10 cellular contexts compared by ENCODE assay signal in genomic region chr5:1380910-1381309, GRCh38. TPM values are rescaled to one million over a fixed set of nuclear protein-coding genes. Genes with fewer than 3 reads are reported as not detected.
A peak's percentile ranks its signal among the peaks of the same experiment; 100 is the strongest.
DNase-seq lines count a peak whose midpoint lies in the region; ATAC-seq and TF ChIP-seq lines count a peak whose summit lies in the region.
"Had no signal": no experiment of that assay in that cellular context is flagged by ENCODE, and none has a peak within 500 bp of the region (broad histone marks: within the 10 kb centered on the region; RNA-seq: fewer than 3 reads in every experiment).

No MANE protein-coding gene starts in this region.

- H3K4me3 ChIP-seq in DOHH2 (ENCODE audit: low read length) (no peak overlapping the region), gastrocnemius medialis (peak overlapping the region in 3 of 4 donors; percentile 1 to 36 (median 24)), PC-3 (ENCODE audit: low read length) (no peak overlapping the region)
- H3K4me3 ChIP-seq: ovary had no signal

- peaks cover 5% of the 10 kb centered on the region for H3F3A ChIP-seq in DOHH2 (ENCODE audit: control insufficient read depth, insufficient read depth)
- no peaks in the 10 kb centered on the region for H3F3A ChIP-seq in PC-3 (ENCODE audit: low read length, unreplicated experiment)

- no peaks in the 10 kb centered on the region for H3K36me3 ChIP-seq in DOHH2 (ENCODE audit: control insufficient read depth, low read length)
- no peaks in the 10 kb centered on the region for H3K36me3 ChIP-seq in gastrocnemius medialis
- H3K36me3 ChIP-seq in PC-3 (ENCODE audit: low read depth, low read length): no peaks in the 10 kb centered on the region
- H3K36me3 ChIP-seq: ovary had no signal

- TF ChIP-seq CTCF in CD4-positive, alpha-beta T cell (IDR thresholded peaks at IDR 0.05): no peak
- no peak for TF ChIP-seq CTCF in DOHH2 (IDR thresholded peaks at IDR 0.05; ENCODE audit: low read depth, low read length, poor library complexity, severe bottlenecking)
- TF ChIP-seq CTCF in endothelial cell (IDR thresholded peaks at IDR 0.05; ENCODE audit: unreplicated experiment): no peak
- TF ChIP-seq CTCF in gastrocnemius medialis (IDR thresholded peaks at IDR 0.05 in 4 of 5, conservative IDR thresholded peaks at IDR 0.05 in 1 of 5): no peak
- no peak for TF ChIP-seq CTCF in PC-3 (conservative IDR thresholded peaks at IDR 0.05; ENCODE audit: low read depth, low read length)

- in situ Hi-C loops in gastrocnemius medialis (cut with MboI; ENCODE audit: low sequenced_read_pairs in 4 of 4): loop anchor here in 1 of 4 donors (25.0 kb wide), 1 partner anchor 256 kb away; no protein-coding TSS in a partner anchor

- no peaks in the 10 kb centered on the region for H3K36me3 Mint-ChIP-seq in CD4-positive, alpha-beta T cell (ENCODE audit: low read depth)
- H3K36me3 Mint-ChIP-seq in endothelial cell (ENCODE audit: low read depth, unreplicated experiment): peaks cover 3% of the 10 kb centered on the region
- H3K36me3 Mint-ChIP-seq: mesothelial cell of epicardium had no signal

- CTCF ChIA-PET in CD4-positive, alpha-beta T cell (lab: Charles Lee): interaction anchor here (1.0 to 1.7 kb wide), 7 partner anchors 11 to 264 kb away, joined by 3 to 12 read pairs (median 3); partner anchors contain the start of gene CLPTM1L
- CTCF ChIA-PET in PC-3 (lab: Charles Lee): no interaction called here

- H3K27me3 ChIP-seq in CD4-positive, alpha-beta T cell (ENCODE audit: control insufficient read depth, insufficient read depth, low read length): no peaks in the 10 kb centered on the region
- H3K27me3 ChIP-seq in DOHH2 (ENCODE audit: control insufficient read depth, low read length): no peaks in the 10 kb centered on the region
- H3K27me3 ChIP-seq in gastrocnemius medialis: peaks cover 24 to 27% (median 26%) of the 10 kb centered on the region in 3 donors
- peaks cover 8% of the 10 kb centered on the region; the same call in 1 of the 2 replicates for H3K27me3 ChIP-seq in PC-3 (ENCODE audit: low read length)
- H3K27me3 ChIP-seq: ovary had no signal

- no peaks in the 10 kb centered on the region for H4K20me1 ChIP-seq in DOHH2 (ENCODE audit: control insufficient read depth, insufficient read depth, low read depth, low read length)
- H4K20me1 ChIP-seq in PC-3 (ENCODE audit: low read length): no peaks in the 10 kb centered on the region

- H3K27ac Mint-ChIP-seq in CD4-positive, alpha-beta T cell: no peak overlapping the region
- H3K27ac Mint-ChIP-seq in endothelial cell (ENCODE audit: unreplicated experiment): peak overlapping the region; percentile 42
- H3K27ac Mint-ChIP-seq: mesothelial cell of epicardium had no signal

- intact Hi-C loops in CD4-positive, alpha-beta T cell (cut with DNase I, micrococcal nuclease): loop anchor here (1.0 to 10.0 kb wide), 5 partner anchors 86 to 486 kb away; partner anchors contain the start of genes BRD9 (in 1 of the 2) and TRIP13 (in 1 of the 2)
- intact Hi-C loops in gastrocnemius medialis (cut with DNase I; ENCODE audit: low total_unique reads) (loop anchor here (10.0 kb wide), 1 partner anchor 264 kb away; no protein-coding TSS in a partner anchor), PC-3 (cut with micrococcal nuclease) (no loop called here)

- no peaks in the 10 kb centered on the region for H3K9me3 Mint-ChIP-seq in CD4-positive, alpha-beta T cell
- no peaks in the 10 kb centered on the region for H3K9me3 Mint-ChIP-seq in endothelial cell (ENCODE audit: unreplicated experiment)
- H3K9me3 Mint-ChIP-seq: mesothelial cell of epicardium had no signal

- no peak for DNase-seq in CD4-positive, alpha-beta T cell
- DNase-seq in endothelial cell (ENCODE audit: low spot score): no peak
- DNase-seq in gastrocnemius medialis: no peak
- no peak for DNase-seq in H4 (ENCODE audit: low spot score)
- DNase-seq in PC-3: no peak
- DNase-seq: NCI-H1105 treated with DMSO at 0.1 percent for 48 hours had no signal

- H3K9ac ChIP-seq in PC-3 (ENCODE audit: low read length): no peak overlapping the region

- H3K9me3 ChIP-seq in CD4-positive, alpha-beta T cell (ENCODE audit: control insufficient read depth, low read length): no peaks in the 10 kb centered on the region
- H3K9me3 ChIP-seq in DOHH2 (ENCODE audit: control insufficient read depth, insufficient read depth, low read length) (peaks cover 14% of the 10 kb centered on the region; the same call in 1 of the 2 replicates), gastrocnemius medialis (no peaks in the 10 kb centered on the region), PC-3 (ENCODE audit: low read length) (no peaks in the 10 kb centered on the region)
- H3K9me3 ChIP-seq: ovary had no signal

- H3K79me2 ChIP-seq in DOHH2 (ENCODE audit: control insufficient read depth, low read length): no peaks in the 10 kb centered on the region
- no peaks in the 10 kb centered on the region for H3K79me2 ChIP-seq in PC-3 (ENCODE audit: low read length)

- no peaks in the 10 kb centered on the region for H3K27me3 Mint-ChIP-seq in CD4-positive, alpha-beta T cell
- H3K27me3 Mint-ChIP-seq in endothelial cell (ENCODE audit: unreplicated experiment): peaks cover 20% of the 10 kb centered on the region

- H3K4me1 ChIP-seq in DOHH2 (ENCODE audit: control insufficient read depth, low read length) (peaks cover 32% of the 10 kb centered on the region), gastrocnemius medialis (peaks cover 0 to 6% of the 10 kb centered on the region in 2 donors), PC-3 (ENCODE audit: insufficient read depth, low read length) (peaks cover 5% of the 10 kb centered on the region; the same call in 1 of the 2 replicates)

- no peak for TF ChIP-seq POLR2A in gastrocnemius medialis (IDR thresholded peaks at IDR 0.05)

- no peak overlapping the region for H3K27ac ChIP-seq in CD4-positive, alpha-beta T cell (ENCODE audit: low read depth, low read length)
- no peak overlapping the region for H3K27ac ChIP-seq in DOHH2 (ENCODE audit: low read depth, low read length)
- no peak overlapping the region for H3K27ac ChIP-seq in gastrocnemius medialis
- H3K27ac ChIP-seq in PC-3 (ENCODE audit: low read length): no peak overlapping the region
- H3K27ac ChIP-seq: ovary had no signal

- H3K4me1 Mint-ChIP-seq in CD4-positive, alpha-beta T cell (ENCODE audit: low read depth): peaks cover 14% of the 10 kb centered on the region
- H3K4me1 Mint-ChIP-seq in endothelial cell (ENCODE audit: unreplicated experiment): peaks cover 6% of the 10 kb centered on the region

- H3K4me2 ChIP-seq in DOHH2 (ENCODE audit: low read length) (peak overlapping the region; percentile 30), PC-3 (ENCODE audit: low read length) (no peak overlapping the region)

- H3K9me2 ChIP-seq in DOHH2 (replicated peaks; ENCODE audit: control insufficient read depth, low read length): no peaks in the 10 kb centered on the region
- no peaks in the 10 kb centered on the region for H3K9me2 ChIP-seq in PC-3 (replicated peaks; ENCODE audit: low read length)

- ATAC-seq in CD4-positive, alpha-beta T cell (ENCODE audit: poor library complexity): no peak
- ATAC-seq in gastrocnemius medialis (peak in 1 of 2 donors; percentile 45), PC-3 (no peak), HG02623 (IDR thresholded peaks at IDR 0.05; ENCODE audit: unreplicated experiment) (no peak)

- no TSS peak for BruUV-seq in PC-3 (replicated peaks; lab: Mats Ljungman, UMichigan)

- POLR2A ChIA-PET in CD4-positive, alpha-beta T cell (lab: Charles Lee): interaction anchor here (0.7 to 1.1 kb wide), 4 partner anchors 11 to 253 kb away, joined by 3 to 5 read pairs (median 4); partner anchors contain the start of gene CLPTM1L
- POLR2A ChIA-PET in PC-3 (lab: Charles Lee; ENCODE audit: unreplicated experiment): no interaction called here

- peak overlapping the region; percentile 25 for H3K4me3 Mint-ChIP-seq in CD4-positive, alpha-beta T cell
- no peak overlapping the region for H3K4me3 Mint-ChIP-seq in endothelial cell (ENCODE audit: unreplicated experiment)

- no peak overlapping the region for H2AFZ ChIP-seq in PC-3 (ENCODE audit: low read length)

RNA-seq across cellular contexts. Expression of gene CLPTM1L, which starts 36.0 kb away (rescaled TPM):
- total RNA-seq in CD4-positive, alpha-beta T cell: 10 to 100 TPM; 47.2 to 47.4 TPM
- total RNA-seq in endothelial cell (ENCODE audit: unreplicated experiment): 86.6 TPM
- 10 to 100 TPM; 29.4 to 41.0 (median 36.8) TPM for total RNA-seq in gastrocnemius medialis
- total RNA-seq in H4 (2014; rRNA removed; shearing (Covaris generic)): 196 and 214 TPM in 2 replicates
- total RNA-seq in PC-3 (2014; rRNA removed): 373 and 463 TPM in 2 replicates

Comparison
In these comparisons a context has a peak if more than half of its experiments do, and no peak if none do; other contexts are left out.
1. H3K4me3 ChIP-seq: peak in gastrocnemius medialis (3 of 4); none in DOHH2 (single experiment) and PC-3 (single experiment).